In the genomic region with DNA sequence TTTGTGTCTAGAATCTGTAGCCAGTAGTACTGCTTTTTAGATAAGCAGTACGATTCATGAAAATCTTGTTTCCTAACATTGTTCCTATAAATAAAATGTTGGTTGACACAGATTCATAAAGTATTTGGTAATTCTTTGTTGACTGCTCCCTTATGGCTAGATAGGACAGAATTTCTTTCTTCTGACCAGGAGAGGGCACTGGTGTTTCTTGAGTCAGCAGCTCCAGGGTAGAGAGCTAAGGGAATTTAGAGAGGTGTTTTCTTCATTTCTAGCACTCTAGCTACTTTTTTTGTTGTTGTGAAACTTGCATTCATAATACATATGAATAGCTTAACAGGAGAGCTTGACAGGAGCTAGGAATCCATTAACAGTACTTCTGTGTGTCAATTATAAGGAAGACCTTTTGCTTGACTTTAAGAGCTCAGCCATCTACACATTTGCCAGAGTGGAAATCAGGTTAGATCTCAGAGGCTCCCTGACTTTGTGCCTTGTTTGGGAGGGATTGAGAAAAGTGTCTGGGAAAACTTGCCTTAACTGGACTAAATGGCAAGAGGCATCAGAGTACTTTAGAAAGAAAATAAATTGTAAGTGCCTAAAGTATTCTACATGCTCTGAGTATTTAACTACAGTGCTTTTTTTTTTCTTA, we compare ENCODE assay signal across 8 cellular contexts.
DNase-seq lines count a peak whose midpoint lies in the region; ATAC-seq and TF ChIP-seq lines count a peak whose summit lies in the region.

No MANE protein-coding gene starts in this region.

- ATAC-seq in GM21576 (IDR thresholded peaks at IDR 0.05; ENCODE audit: unreplicated experiment), result peak; percentile 71
- ATAC-seq in GM18505 (IDR thresholded peaks at IDR 0.05; ENCODE audit: unreplicated experiment), result no peak

- H3K27me3 ChIP-seq in testis, result no peaks in the 10 kb centered on the region

- H3K9me3 ChIP-seq in testis, result no peaks in the 10 kb centered on the region

- intact Hi-C loops in testis (cut with DNase I; ENCODE audit: low total_unique reads), result no loop called here

- DNase-seq in DMS53 treated with DMSO at 0.1 percent for 48 hours (lab: John Stamatoyannopoulos, UW; ENCODE audit: unreplicated experiment) (peak; percentile 43), NOMO-1 treated with DMSO at 0.1 percent for 48 hours (lab: John Stamatoyannopoulos, UW; ENCODE audit: unreplicated experiment) (peak; percentile 45), globus pallidus (ENCODE audit: low spot score) (peak; percentile 17), NCI-H146 (lab: John Stamatoyannopoulos, UW) (no peak), testis (no peak), DMS79 (lab: John Stamatoyannopoulos, UW) (no peak)

- 0 to 5% methylated on average over 1 of the region's 1 CpG for WGBS in testis, 2 donors

- TF ChIP-seq POLR2A in testis (IDR thresholded peaks at IDR 0.05) (no peak), GM18505 (IDR thresholded peaks at IDR 0.05; ENCODE audit: borderline replicate concordance, extremely low read depth, insufficient read depth, insufficient read length) (no peak)

- H3K36me3 ChIP-seq in testis (ENCODE audit: low read depth, missing control alignments), result no peaks in the 10 kb centered on the region

- no peak for TF ChIP-seq CTCF in testis (IDR thresholded peaks at IDR 0.05)

- no peak overlapping the region for H3K4me3 ChIP-seq in testis

- no peak overlapping the region for H3K27ac ChIP-seq in testis

- H3K4me1 ChIP-seq in testis, result no peaks in the 10 kb centered on the region

Comparison
In these comparisons a context has a peak if more than half of its experiments do, and no peak if none do; other contexts are left out.
1. DNase-seq: peak in DMS53 treated with DMSO at 0.1 percent for 48 hours (single experiment), NOMO-1 treated with DMSO at 0.1 percent for 48 hours (single experiment) and globus pallidus (single experiment); none in NCI-H146 (single experiment), testis (single experiment) and DMS79 (single experiment).